ENCODE assay signal across 7 cellular contexts in genomic region chr17:27455569-27455913, GRCh38. TPM values are rescaled to one million over a fixed set of nuclear protein-coding genes. Genes with fewer than 3 reads are reported as not detected.
DNase-seq lines count a peak whose midpoint lies in the region; ATAC-seq lines count a peak whose summit lies in the region.

No MANE protein-coding gene starts in this region.

- H3K27me3 Mint-ChIP-seq in activated T-helper 17 cell treated with anti-CD3 and anti-CD28 coated beads, Interleukin-2, amount 50 U/mL, for 72 hours, result no peaks in the 10 kb centered on the region
- no peaks in the 10 kb centered on the region for H3K27me3 Mint-ChIP-seq in stimulated activated naive CD8-positive, alpha-beta T cell treated with anti-CD3 and anti-CD28 coated beads, Interleukin-15, amount 100 ng/mL, for 72 hours

- peak overlapping the region; percentile 61 for H3K4me3 Mint-ChIP-seq in activated T-helper 17 cell treated with anti-CD3 and anti-CD28 coated beads, Interleukin-2, amount 50 U/mL, for 72 hours
- peak overlapping the region; percentile 76 to 80 for H3K4me3 Mint-ChIP-seq in stimulated activated naive CD8-positive, alpha-beta T cell treated with anti-CD3 and anti-CD28 coated beads, Interleukin-15, amount 100 ng/mL, for 72 hours

- DNase-seq in stimulated activated naive CD8-positive, alpha-beta T cell treated with anti-CD3 and anti-CD28 coated beads, Interleukin-15, amount 100 ng/mL, for 72 hours, result no peak
- no peak for DNase-seq in HT-29 (ENCODE audit: low spot score)

- H3K36me3 ChIP-seq in HUES48 (ENCODE audit: control insufficient read depth, insufficient read depth, low read length) (no peaks in the 10 kb centered on the region), iPS-18a (ENCODE audit: control insufficient read depth, low read depth, low read length) (no peaks in the 10 kb centered on the region)

- H3K4me1 Mint-ChIP-seq in activated T-helper 17 cell treated with anti-CD3 and anti-CD28 coated beads, Interleukin-2, amount 50 U/mL, for 72 hours, result peaks cover 15% of the 10 kb centered on the region
- peaks cover 58% of the 10 kb centered on the region for H3K4me1 Mint-ChIP-seq in stimulated activated naive CD8-positive, alpha-beta T cell treated with anti-CD3 and anti-CD28 coated beads, Interleukin-15, amount 100 ng/mL, for 72 hours

- H3K4me1 ChIP-seq in HUES48 (ENCODE audit: control insufficient read depth, insufficient read depth, low read length) (peaks cover 31% of the 10 kb centered on the region), iPS-18a (ENCODE audit: control insufficient read depth, low read depth, low read length) (peaks cover 27% of the 10 kb centered on the region)

- no peak for ATAC-seq in activated T-helper 17 cell treated with anti-CD3 and anti-CD28 coated beads, Interleukin-2, amount 50 U/mL, for 72 hours (replicated peaks)
- no peak for ATAC-seq in stimulated activated naive CD8-positive, alpha-beta T cell treated with anti-CD3 and anti-CD28 coated beads, Interleukin-15, amount 100 ng/mL, for 72 hours
- ATAC-seq in GM21529 (IDR thresholded peaks at IDR 0.05; ENCODE audit: unreplicated experiment) (no peak), HG03135 (IDR thresholded peaks at IDR 0.05; ENCODE audit: unreplicated experiment) (no peak)

- peak overlapping the region; percentile 75 for H3K27ac ChIP-seq in HUES48 (ENCODE audit: low read depth, low read length)
- H3K27ac ChIP-seq in iPS-18a (ENCODE audit: low read length), result no peak overlapping the region

- peak overlapping the region; percentile 82 for H3K4me3 ChIP-seq in HUES48 (ENCODE audit: low read depth, low read length)
- H3K4me3 ChIP-seq in iPS-18a (ENCODE audit: low read length), result peak overlapping the region; percentile 72

- no peaks in the 10 kb centered on the region for H3K9me3 Mint-ChIP-seq in activated T-helper 17 cell treated with anti-CD3 and anti-CD28 coated beads, Interleukin-2, amount 50 U/mL, for 72 hours
- H3K9me3 Mint-ChIP-seq in stimulated activated naive CD8-positive, alpha-beta T cell treated with anti-CD3 and anti-CD28 coated beads, Interleukin-15, amount 100 ng/mL, for 72 hours, result no peaks in the 10 kb centered on the region

- H3K27ac Mint-ChIP-seq in activated T-helper 17 cell treated with anti-CD3 and anti-CD28 coated beads, Interleukin-2, amount 50 U/mL, for 72 hours, result peak overlapping the region; percentile 1
- peak overlapping the region; percentile 55 to 73 for H3K27ac Mint-ChIP-seq in stimulated activated naive CD8-positive, alpha-beta T cell treated with anti-CD3 and anti-CD28 coated beads, Interleukin-15, amount 100 ng/mL, for 72 hours

- H3K9me3 ChIP-seq in HUES48 (ENCODE audit: control insufficient read depth, insufficient read depth, low read length) (no peaks in the 10 kb centered on the region), iPS-18a (ENCODE audit: control insufficient read depth, low read depth, low read length) (no peaks in the 10 kb centered on the region)

- H3K27me3 ChIP-seq in HUES48 (ENCODE audit: control insufficient read depth, insufficient read depth, low read length) (no peaks in the 10 kb centered on the region; the same call in 1 of the 2 replicates), iPS-18a (ENCODE audit: control insufficient read depth, insufficient read depth, low read length) (peaks cover 22% of the 10 kb centered on the region)

- peaks cover 15% of the 10 kb centered on the region for H3K36me3 Mint-ChIP-seq in activated T-helper 17 cell treated with anti-CD3 and anti-CD28 coated beads, Interleukin-2, amount 50 U/mL, for 72 hours (ENCODE audit: low read depth)

- H3K9ac ChIP-seq in HUES48 (ENCODE audit: low read depth, low read length) (peak overlapping the region; percentile 59), iPS-18a (ENCODE audit: low read length) (peak overlapping the region; percentile 54)

RNA-seq across cellular contexts. Expression of gene KSR1, which starts 0.7 kb away (rescaled TPM):
- 10 to 100 TPM; 46.1 to 52.6 TPM for total RNA-seq in activated T-helper 17 cell treated with anti-CD3 and anti-CD28 coated beads, Interleukin-2, amount 50 U/mL, for 72 hours
- total RNA-seq in HT-29 (2014; rRNA removed; shearing (Covaris generic)), result 4.5 and 7.8 TPM in 2 replicates
